ENCODE assay signal across 20 cellular contexts in the genomic region with DNA sequence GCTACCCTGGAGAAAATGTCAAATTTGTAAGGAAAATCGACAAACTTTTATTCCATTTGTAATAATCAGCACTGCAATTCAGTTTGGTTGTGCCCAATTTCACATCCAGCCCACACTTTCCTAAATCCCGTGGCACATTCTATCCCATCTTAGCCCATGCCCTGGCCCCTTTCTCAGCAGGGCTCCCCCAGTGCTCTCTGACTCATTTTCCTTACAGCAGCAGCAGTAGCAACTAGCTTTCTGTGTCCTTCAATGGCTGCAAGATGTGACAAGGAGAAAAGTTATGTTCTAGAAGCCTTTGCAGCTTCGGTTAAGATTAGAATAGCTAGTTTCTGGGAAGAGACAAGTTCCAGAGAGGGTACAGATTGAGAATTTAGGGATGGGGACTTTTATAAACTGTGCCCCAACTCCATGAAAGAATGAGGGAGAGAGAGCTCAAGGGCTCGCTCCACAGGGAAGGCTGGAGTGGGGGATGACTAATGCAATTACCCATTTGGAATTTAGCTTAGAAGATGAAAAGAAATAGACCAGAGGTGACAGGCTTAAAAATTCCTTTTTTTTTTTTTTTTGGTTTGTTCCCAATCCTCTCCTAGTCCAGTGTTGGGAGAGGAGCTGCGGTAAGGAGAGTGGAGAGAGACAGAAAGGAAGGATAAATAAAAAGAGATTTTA. TPM values are rescaled to one million over a fixed set of nuclear protein-coding genes. Genes with fewer than 3 reads are reported as not detected.
DNase-seq lines count a peak whose midpoint lies in the region; ATAC-seq and TF ChIP-seq lines count a peak whose summit lies in the region.
"Had no signal": no experiment of that assay in that cellular context is flagged by ENCODE, and none has a peak within 500 bp of the region (broad histone marks: within the 10 kb centered on the region; RNA-seq: fewer than 3 reads in every experiment).

No MANE protein-coding gene starts in this region.

- 67 to 93% methylated on average over 3 to 4 of the region's 5 CpGs for WGBS in gastroesophageal sphincter (ENCODE audit: low coverage in 1 of 2), 2 donors

- H3K9ac ChIP-seq in Loucy (ENCODE audit: low read depth, low read length, poor library complexity, severe bottlenecking), result no peak overlapping the region

- peak overlapping the region; percentile 6; the same call in 1 of the 2 replicates for H2AFZ ChIP-seq in Loucy (ENCODE audit: low read length)

- H3K79me2 ChIP-seq in Loucy (ENCODE audit: insufficient read depth, low read length), result no peaks in the 10 kb centered on the region

- TF ChIP-seq CTCF in Loucy (conservative IDR thresholded peaks at IDR 0.05; ENCODE audit: low read length) (no peak), brain microvascular endothelial cell (IDR thresholded peaks at IDR 0.05; ENCODE audit: low read depth, low read length, missing control alignments) (no peak), gastroesophageal sphincter (IDR thresholded peaks at IDR 0.05) (no peak)

- no peak for ATAC-seq in gastroesophageal sphincter
- ATAC-seq: body of pancreas; effector memory CD8-positive, alpha-beta T cell; upper lobe of right lung had no signal

- H3K4me3 ChIP-seq in Loucy (ENCODE audit: low read length, poor library complexity, severe bottlenecking), result no peak overlapping the region
- H3K4me3 ChIP-seq in brain microvascular endothelial cell (ENCODE audit: low read depth, low read length), result no peak overlapping the region
- H3K4me3 ChIP-seq in effector memory CD4-positive, alpha-beta T cell (ENCODE audit: insufficient read depth, low read depth, low read length, poor library complexity, severe bottlenecking), result no peak overlapping the region
- no peak overlapping the region for H3K4me3 ChIP-seq in gastroesophageal sphincter
- H3K4me3 ChIP-seq: body of pancreas, lung, upper lobe of right lung had no signal

- DNase-seq in Daoy (ENCODE audit: low read depth), result peak; percentile 85
- DNase-seq in brain microvascular endothelial cell, result peak; percentile 62
- peak; percentile 37 for DNase-seq in myocyte (ENCODE audit: low read depth)
- DNase-seq in effector memory CD4-positive, alpha-beta T cell, result no peak
- no peak for DNase-seq in stimulated activated CD4-positive, alpha-beta T cell treated with anti-CD3 and anti-CD28 coated beads, Interleukin-4, amount 100 ng/mL, for 4 hours
- DNase-seq in activated CD4-positive, alpha-beta T cell treated with anti-CD3 and anti-CD28 coated beads, Interleukin-2, amount 50 U/mL, for 48 hours, result no peak
- DNase-seq: activated gamma-delta T cell treated with Interleukin-2 at 50 U/mL for 16 hours; AML-193; body of pancreas; DMS 273 treated with DMSO at 0.1 percent for 48 hours; effector memory CD8-positive, alpha-beta T cell; KBM-7; NCI-H446; OCI-M1; stimulated activated naive CD4-positive, alpha-beta T cell; upper lobe of right lung had no signal

- no peaks in the 10 kb centered on the region for H4K20me1 ChIP-seq in Loucy (ENCODE audit: insufficient read depth, low read length, poor library complexity, severe bottlenecking)

- H3K27ac ChIP-seq in brain microvascular endothelial cell (peak overlapping the region; percentile 40), gastroesophageal sphincter (no peak overlapping the region)
- H3K27ac ChIP-seq in effector memory CD4-positive, alpha-beta T cell (ENCODE audit: insufficient read depth, low read length, poor library complexity, severe bottlenecking), result no peak overlapping the region
- H3K27ac ChIP-seq: body of pancreas, upper lobe of right lung, VCaP had no signal

- in situ Hi-C loops in brain microvascular endothelial cell (cut with HindIII; ENCODE audit: low pct_ligation_motif_present, low sequenced_read_pairs), result no loop called here

- H3K36me3 ChIP-seq in Loucy (ENCODE audit: insufficient read depth, low read length) (no peaks in the 10 kb centered on the region), brain microvascular endothelial cell (replicated peaks) (no peaks in the 10 kb centered on the region), gastroesophageal sphincter (no peaks in the 10 kb centered on the region)
- H3K36me3 ChIP-seq in effector memory CD4-positive, alpha-beta T cell (ENCODE audit: control insufficient read depth, insufficient read depth, low read length), result no peaks in the 10 kb centered on the region
- H3K36me3 ChIP-seq: upper lobe of right lung had no signal

- no peak overlapping the region for H3K4me2 ChIP-seq in Loucy (ENCODE audit: low read depth, low read length, poor library complexity, severe bottlenecking)

- H3F3A ChIP-seq in Loucy (ENCODE audit: low read depth), result no peaks in the 10 kb centered on the region

- H3K9me3 ChIP-seq in Loucy (ENCODE audit: insufficient read depth, low read depth, low read length), result no peaks in the 10 kb centered on the region
- H3K9me3 ChIP-seq in effector memory CD4-positive, alpha-beta T cell (ENCODE audit: control insufficient read depth, low read length), result no peaks in the 10 kb centered on the region
- peaks cover 0 to 8% (median 0%) of the 10 kb centered on the region in 3 donors for H3K9me3 ChIP-seq in gastroesophageal sphincter
- H3K9me3 ChIP-seq: body of pancreas, upper lobe of right lung had no signal

- TF ChIP-seq POLR2A in gastroesophageal sphincter (IDR thresholded peaks at IDR 0.05), result no peak

- H3K4me1 ChIP-seq in Loucy (ENCODE audit: insufficient read depth, low read length, poor library complexity, severe bottlenecking) (peaks cover 44% of the 10 kb centered on the region), gastroesophageal sphincter (no peaks in the 10 kb centered on the region)
- H3K4me1 ChIP-seq in effector memory CD4-positive, alpha-beta T cell (ENCODE audit: control insufficient read depth, insufficient read depth, low read length, poor library complexity, severe bottlenecking), result no peaks in the 10 kb centered on the region
- H3K4me1 ChIP-seq: body of pancreas, upper lobe of right lung had no signal

- TF ChIP-seq EP300 in gastroesophageal sphincter (IDR thresholded peaks at IDR 0.05), result no peak

- H3K27me3 ChIP-seq in Loucy (ENCODE audit: insufficient read depth, low read length, poor library complexity, severe bottlenecking), result no peaks in the 10 kb centered on the region
- H3K27me3 ChIP-seq in brain microvascular endothelial cell (replicated peaks), result no peaks in the 10 kb centered on the region
- no peaks in the 10 kb centered on the region for H3K27me3 ChIP-seq in effector memory CD4-positive, alpha-beta T cell (replicated peaks; ENCODE audit: control insufficient read depth, insufficient read depth, low read length, poor library complexity, severe bottlenecking)
- no peaks in the 10 kb centered on the region for H3K27me3 ChIP-seq in gastroesophageal sphincter
- H3K27me3 ChIP-seq: body of pancreas, upper lobe of right lung had no signal

- H3K9me2 ChIP-seq in Loucy (replicated peaks; ENCODE audit: low read depth, low read length), result no peaks in the 10 kb centered on the region

RNA-seq across cellular contexts. Expression of gene POU2F1, which starts 47.0 kb away (rescaled TPM):
- total RNA-seq in Daoy (2014; rRNA removed; shearing (Covaris generic)), result 5.6 TPM in 2 replicates
- total RNA-seq in myocyte (4.3 and 7.6 TPM in 2 replicates), gastroesophageal sphincter (10 to 100 TPM in 2 of 4 donors, 1 to 10 TPM in 2; 8.0 to 15.7 (median 10.2) TPM)
- polyA plus RNA-seq in myocyte (2012), result 3.0 TPM

Comparison
In these comparisons a context has a peak if more than half of its experiments do, and no peak if none do; other contexts are left out.
1. DNase-seq: peak in Daoy (single experiment), brain microvascular endothelial cell (single experiment) and myocyte (single experiment); none in effector memory CD4-positive, alpha-beta T cell (0 of 3), stimulated activated CD4-positive, alpha-beta T cell treated with anti-CD3 and anti-CD28 coated beads, Interleukin-4, amount 100 ng/mL, for 4 hours (0 of 2) and activated CD4-positive, alpha-beta T cell treated with anti-CD3 and anti-CD28 coated beads, Interleukin-2, amount 50 U/mL, for 48 hours (0 of 2).